Comparison of ENCODE assay signal across 16 cellular contexts in the genomic region with DNA sequence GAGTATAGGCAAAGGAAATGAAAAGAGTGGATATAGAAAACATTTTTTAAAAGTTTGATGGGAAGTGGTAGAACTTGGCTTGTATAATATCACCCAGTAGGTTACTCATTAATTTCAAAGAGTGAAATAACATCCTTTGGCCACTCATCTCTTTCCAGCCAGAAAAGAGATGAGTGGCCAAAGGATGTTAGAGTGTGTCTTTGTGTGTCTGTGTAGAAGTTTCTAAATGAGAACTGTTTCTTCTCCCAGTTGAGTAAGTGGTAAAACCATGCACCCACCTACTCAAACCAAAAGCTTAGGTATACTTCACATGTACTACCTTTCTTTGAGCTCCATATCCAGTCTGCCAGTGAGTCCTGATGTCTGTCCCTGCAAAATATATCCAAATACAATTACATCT. TPM values are rescaled to one million over a fixed set of nuclear protein-coding genes. Genes with fewer than 3 reads are reported as not detected.
DNase-seq lines count a peak whose midpoint lies in the region; ATAC-seq and TF ChIP-seq lines count a peak whose summit lies in the region.
"Had no signal": no experiment of that assay in that cellular context is flagged by ENCODE, and none has a peak within 500 bp of the region (broad histone marks: within the 10 kb centered on the region; RNA-seq: fewer than 3 reads in every experiment).

No MANE protein-coding gene starts in this region.

- H3K4me3 ChIP-seq in right atrium auricular region: no peak overlapping the region
- H3K4me3 ChIP-seq: ovary, thoracic aorta had no signal

- H3K27me3 ChIP-seq in right atrium auricular region: no peaks in the 10 kb centered on the region
- H3K27me3 ChIP-seq: ovary had no signal

- peaks cover 5% of the 10 kb centered on the region for H3K4me1 Mint-ChIP-seq in activated CD4-positive, alpha-beta T cell treated with anti-CD3 and anti-CD28 coated beads for 36 hours
- no peaks in the 10 kb centered on the region for H3K4me1 Mint-ChIP-seq in stimulated activated naive B cell treated with anti-CD40 and anti-IgM and Interleukin-4, amounts not matched to agents 10 μg/mL and 1 μg/mL and 100 μg/mL, for 72 hours
- H3K4me1 Mint-ChIP-seq: activated naive CD8-positive, alpha-beta T cell treated with anti-CD3 and anti-CD28 coated beads, Interleukin-2, amount 10 ng/mL, durations not matched to agents 7 days and 5 days had no signal

- no peak overlapping the region for H3K27ac ChIP-seq in right atrium auricular region
- H3K27ac ChIP-seq: ovary, thoracic aorta had no signal

- no peak for TF ChIP-seq CTCF in right atrium auricular region (IDR thresholded peaks at IDR 0.05)

- DNase-seq in activated CD4-positive, alpha-beta T cell treated with anti-CD3 and anti-CD28 coated beads for 36 hours: no peak
- no peak for DNase-seq in activated CD4-positive, alpha-beta T cell treated with anti-CD3 and anti-CD28 coated beads for 4 hours
- DNase-seq in stimulated activated naive B cell treated with anti-CD40 and anti-IgM and Interleukin-4, amounts not matched to agents 10 μg/mL and 1 μg/mL and 100 μg/mL, for 72 hours: no peak
- no peak for DNase-seq in right atrium auricular region (ENCODE audit: low spot score)
- no peak for DNase-seq in NCI-H82 (lab: John Stamatoyannopoulos, UW)
- DNase-seq: 8988T; activated CD8-positive, alpha-beta memory T cell treated with anti-CD3 and anti-CD28 coated beads, Interleukin-2, amount 50 U/mL, for 4 hours; activated naive CD8-positive, alpha-beta T cell treated with anti-CD3 and anti-CD28 coated beads, Interleukin-2, amount 10 ng/mL, durations not matched to agents 7 days and 5 days; caudate nucleus; islet precursor cell; ovary; SK-N-SH had no signal

- H3K4me3 Mint-ChIP-seq in activated CD4-positive, alpha-beta T cell treated with anti-CD3 and anti-CD28 coated beads for 36 hours: no peak overlapping the region
- H3K4me3 Mint-ChIP-seq in stimulated activated naive B cell treated with anti-CD40 and anti-IgM and Interleukin-4, amounts not matched to agents 10 μg/mL and 1 μg/mL and 100 μg/mL, for 72 hours: no peak overlapping the region
- H3K4me3 Mint-ChIP-seq: activated naive CD8-positive, alpha-beta T cell treated with anti-CD3 and anti-CD28 coated beads, Interleukin-2, amount 10 ng/mL, durations not matched to agents 7 days and 5 days had no signal

- H3K9me3 ChIP-seq in right atrium auricular region: no peaks in the 10 kb centered on the region
- H3K9me3 ChIP-seq: ovary, SK-N-SH, thoracic aorta had no signal

- H3K36me3 Mint-ChIP-seq in activated CD4-positive, alpha-beta T cell treated with anti-CD3 and anti-CD28 coated beads for 36 hours (ENCODE audit: low read depth): no peaks in the 10 kb centered on the region
- H3K36me3 Mint-ChIP-seq in stimulated activated naive B cell treated with anti-CD40 and anti-IgM and Interleukin-4, amounts not matched to agents 10 μg/mL and 1 μg/mL and 100 μg/mL, for 72 hours: no peaks in the 10 kb centered on the region
- H3K36me3 Mint-ChIP-seq: activated naive CD8-positive, alpha-beta T cell treated with anti-CD3 and anti-CD28 coated beads, Interleukin-2, amount 10 ng/mL, durations not matched to agents 7 days and 5 days had no signal

- no peaks in the 10 kb centered on the region for H3K27me3 Mint-ChIP-seq in activated CD4-positive, alpha-beta T cell treated with anti-CD3 and anti-CD28 coated beads for 36 hours
- no peaks in the 10 kb centered on the region for H3K27me3 Mint-ChIP-seq in stimulated activated naive B cell treated with anti-CD40 and anti-IgM and Interleukin-4, amounts not matched to agents 10 μg/mL and 1 μg/mL and 100 μg/mL, for 72 hours

- no peaks in the 10 kb centered on the region for H3K36me3 ChIP-seq in right atrium auricular region
- H3K36me3 ChIP-seq: ovary, thoracic aorta had no signal

- H3K4me1 ChIP-seq in right atrium auricular region: no peaks in the 10 kb centered on the region

- no peaks in the 10 kb centered on the region for H3K9me3 Mint-ChIP-seq in activated CD4-positive, alpha-beta T cell treated with anti-CD3 and anti-CD28 coated beads for 36 hours (ENCODE audit: low read depth)
- no peaks in the 10 kb centered on the region for H3K9me3 Mint-ChIP-seq in stimulated activated naive B cell treated with anti-CD40 and anti-IgM and Interleukin-4, amounts not matched to agents 10 μg/mL and 1 μg/mL and 100 μg/mL, for 72 hours
- H3K9me3 Mint-ChIP-seq: activated naive CD8-positive, alpha-beta T cell treated with anti-CD3 and anti-CD28 coated beads, Interleukin-2, amount 10 ng/mL, durations not matched to agents 7 days and 5 days had no signal

- CTCF ChIA-PET in activated CD4-positive, alpha-beta T cell treated with anti-CD3 and anti-CD28 coated beads for 36 hours (lab: Charles Lee): interaction anchor here (0.9 to 1.4 kb wide), 2 partner anchors 14 to 127 kb away, joined by 3 read pairs; no protein-coding TSS in a partner anchor

- no peak overlapping the region for H3K27ac Mint-ChIP-seq in activated CD4-positive, alpha-beta T cell treated with anti-CD3 and anti-CD28 coated beads for 36 hours
- no peak overlapping the region for H3K27ac Mint-ChIP-seq in stimulated activated naive B cell treated with anti-CD40 and anti-IgM and Interleukin-4, amounts not matched to agents 10 μg/mL and 1 μg/mL and 100 μg/mL, for 72 hours
- H3K27ac Mint-ChIP-seq: activated naive CD8-positive, alpha-beta T cell treated with anti-CD3 and anti-CD28 coated beads, Interleukin-2, amount 10 ng/mL, durations not matched to agents 7 days and 5 days had no signal

- intact Hi-C loops in activated CD4-positive, alpha-beta T cell treated with anti-CD3 and anti-CD28 coated beads for 36 hours (cut with DNase I, micrococcal nuclease): no loop called here

- ATAC-seq in activated CD4-positive, alpha-beta T cell treated with anti-CD3 and anti-CD28 coated beads for 36 hours: peak; percentile 75
- peak; percentile 66 for ATAC-seq in GM21717 (IDR thresholded peaks at IDR 0.05; ENCODE audit: unreplicated experiment)
- peak; percentile 85 for ATAC-seq in HG03045 (IDR thresholded peaks at IDR 0.05; ENCODE audit: unreplicated experiment)
- ATAC-seq in stimulated activated naive B cell treated with anti-CD40 and anti-IgM and Interleukin-4, amounts not matched to agents 10 μg/mL and 1 μg/mL and 100 μg/mL, for 72 hours (replicated peaks): peak; percentile 16 to 52
- no peak for ATAC-seq in GM21360 (IDR thresholded peaks at IDR 0.05; ENCODE audit: unreplicated experiment)

- POLR2A ChIA-PET in activated CD4-positive, alpha-beta T cell treated with anti-CD3 and anti-CD28 coated beads for 36 hours (lab: Charles Lee): no interaction called here

RNA-seq across cellular contexts. Expression of a gene that starts 47.7 kb away (rescaled TPM):
- total RNA-seq in activated CD4-positive, alpha-beta T cell treated with anti-CD3 and anti-CD28 coated beads for 36 hours: not detected
- not detected for total RNA-seq in right atrium auricular region
- total RNA-seq: ovary, thoracic aorta had no signal
